In the genomic region with DNA sequence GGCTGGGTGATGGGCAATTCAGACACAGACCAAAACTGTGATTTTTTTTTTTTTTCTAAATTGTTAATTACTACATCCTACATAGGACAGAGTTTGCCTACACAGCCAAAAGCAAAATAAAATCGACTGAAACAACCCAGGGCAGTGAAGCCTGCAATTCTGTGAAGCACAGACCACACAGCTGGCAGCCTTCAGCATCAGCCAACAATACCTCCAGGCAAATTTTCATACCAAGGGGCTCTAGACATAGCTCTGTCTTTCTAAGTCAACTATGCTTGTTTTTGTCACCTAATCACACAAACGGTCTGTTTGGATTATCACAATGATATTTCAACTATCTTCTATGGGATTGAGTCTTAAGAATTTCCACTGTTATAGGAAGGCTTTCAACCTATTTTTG, we compare ENCODE assay signal across 1 cellular context.
TF ChIP-seq lines count a peak whose summit lies in the region.

No MANE protein-coding gene starts in this region.

TF ChIP-seq in GM12878, 131 proteins besides CTCF, POLR2A, EP300 and RAD21:
- TF ChIP-seq CEBPB (IDR thresholded peaks at IDR 0.05; ENCODE audit: borderline replicate concordance in 1 of 2, low read depth in 2 of 2, low read length in 2 of 2), result no peak
